In the genomic region with DNA sequence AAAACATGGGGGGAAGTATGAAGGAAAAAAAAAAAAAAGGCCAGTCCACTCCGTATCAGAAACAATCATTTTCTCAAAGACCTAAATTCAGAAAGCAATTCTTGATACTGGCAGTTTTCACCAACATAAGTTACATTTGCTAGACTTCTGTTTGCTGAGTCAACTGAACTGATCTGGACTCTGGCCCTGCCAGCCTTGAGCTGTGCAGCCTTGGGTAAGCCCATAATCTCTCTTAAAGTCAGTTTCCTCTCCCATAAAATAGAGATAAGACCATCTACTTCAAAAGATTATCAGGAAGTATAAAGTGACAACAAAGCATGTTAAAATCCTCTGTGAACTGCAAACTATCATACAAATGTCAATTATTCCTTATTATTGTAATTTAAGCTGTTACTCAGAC, we compare ENCODE assay signal across 1 cellular context.
TF ChIP-seq lines count a peak whose summit lies in the region.

No MANE protein-coding gene starts in this region.

TF ChIP-seq in IMR-90, 13 proteins besides CTCF, POLR2A, EP300 and RAD21:
- TF ChIP-seq USF2 (IDR thresholded peaks at IDR 0.05; ENCODE audit: low read depth, low read length) = no peak
- no peak for TF ChIP-seq CHD1 (IDR thresholded peaks at IDR 0.05; ENCODE audit: low read depth, low read length)
- no peak for TF ChIP-seq FOS (IDR thresholded peaks at IDR 0.05; ENCODE audit: low read depth, low read length)
- peak; percentile 9; the same call in 1 of the 2 replicates for TF ChIP-seq MAFK (IDR thresholded peaks at IDR 0.05; ENCODE audit: low read depth, low read length)
